In the genomic region with DNA sequence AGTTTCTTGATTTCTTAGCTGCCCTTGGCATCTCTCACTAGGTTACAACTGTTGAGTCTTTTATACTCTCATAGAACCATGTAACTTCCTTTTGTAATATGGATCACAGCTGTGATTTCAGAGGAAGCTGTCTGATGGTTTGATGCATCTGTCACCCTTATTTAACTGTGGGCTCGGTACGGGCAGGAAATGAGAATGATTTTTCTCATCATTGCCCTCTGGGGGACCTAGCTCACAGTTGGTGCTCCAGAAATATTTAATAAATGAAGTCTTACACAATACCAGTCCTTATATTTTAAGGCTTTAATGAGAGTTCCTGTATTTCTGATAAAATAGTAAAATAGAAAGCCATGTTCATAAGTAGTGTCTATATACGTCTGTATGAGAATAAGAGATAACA, we compare ENCODE assay signal across 21 cellular contexts.
"Had no signal": no experiment of that assay in that cellular context is flagged by ENCODE, and none has a peak within 500 bp of the region (broad histone marks: within the 10 kb centered on the region; RNA-seq: fewer than 3 reads in every experiment).

No MANE protein-coding gene starts in this region.

- H2AFZ ChIP-seq: hepatocyte, neural progenitor cell, parathyroid adenoma had no signal

- H3K4me3 ChIP-seq: colonic mucosa, gastroesophageal sphincter, heart left ventricle, hepatocyte, lung, neural progenitor cell, skin epidermis, thoracic aorta, tibial nerve, upper lobe of left lung, uterus had no signal

- H3K4me1 ChIP-seq: colonic mucosa, gastroesophageal sphincter, neural progenitor cell, parathyroid adenoma, tibial nerve, upper lobe of left lung, uterus had no signal

- H3K9me3 ChIP-seq: colonic mucosa, gastroesophageal sphincter, heart left ventricle, thoracic aorta, tibial nerve, upper lobe of left lung, uterus had no signal

- H3K27ac ChIP-seq: colonic mucosa, epithelial cell of prostate, gastroesophageal sphincter, heart left ventricle, hepatocyte, neural progenitor cell, parathyroid adenoma, skin epidermis, thoracic aorta, tibial nerve, upper lobe of left lung, uterus had no signal

- H3K36me3 ChIP-seq: colonic mucosa, gastroesophageal sphincter, heart left ventricle, neural progenitor cell, thoracic aorta, tibial nerve, upper lobe of left lung, uterus had no signal

- H3K79me2 ChIP-seq: hepatocyte, parathyroid adenoma had no signal

- H3K27me3 ChIP-seq: colonic mucosa, gastroesophageal sphincter, heart left ventricle, hepatocyte, neural progenitor cell, tibial nerve, upper lobe of left lung, uterus had no signal

- DNase-seq: colonic mucosa; effector CD8-positive, alpha-beta T cell; endodermal cell; foreskin fibroblast; heart left ventricle; kidney; naive B cell; stimulated activated CD4-positive, alpha-beta T cell treated with anti-CD3 and anti-CD28 coated beads, Interleukin-15, amount 100 ng/mL, for 24 hours; stimulated activated CD4-positive, alpha-beta T cell treated with anti-CD3 and anti-CD28 coated beads, Interleukin-2, amount 100 ng/mL, for 48 hours; stimulated activated naive B cell treated with anti-CD40 and anti-IgM and Interleukin-4, amounts not matched to agents 10 μg/mL and 1 μg/mL and 100 μg/mL, for 72 hours; uterus had no signal

- FAIRE-seq: kidney had no signal

- H3K4me2 ChIP-seq: hepatocyte, neural progenitor cell had no signal

- H3K9ac ChIP-seq: neural progenitor cell, parathyroid adenoma had no signal
